ENCODE assay signal across 8 cellular contexts in genomic region chrX:14029425-14030247, GRCh38. TPM values are rescaled to one million over a fixed set of nuclear protein-coding genes. Genes with fewer than 3 reads are reported as not detected.
DNase-seq lines count a peak whose midpoint lies in the region; ATAC-seq, FAIRE-seq and TF ChIP-seq lines count a peak whose summit lies in the region.

GEMIN8 (minus strand) TSS chrX:14029892; CDS start chrX:14021478, 8,414 bp downstream.

- H3K27ac Mint-ChIP-seq in central memory CD8-positive, alpha-beta T cell (ENCODE audit: low read depth): peak within 1 kb of the TSS; percentile 99

- H3K27ac ChIP-seq in AG04450 (ENCODE audit: low read depth, low read length) (peak within 1 kb of the TSS; percentile 73), keratinocyte (ENCODE audit: control insufficient read depth, insufficient read depth, low read length) (peak within 1 kb of the TSS; percentile 91)

- peaks cover 28% of the 10 kb centered on the region for H3K4me1 ChIP-seq in keratinocyte (ENCODE audit: control insufficient read depth, extremely low read depth, insufficient read depth, low read length)

- H3K36me3 ChIP-seq in keratinocyte (ENCODE audit: control insufficient read depth in 2 of 2, extremely low read depth in 1 of 2, insufficient read depth in 2 of 2, low read length in 2 of 2): no peaks in the 10 kb centered on the region

- no peaks in the 10 kb centered on the region for H3K9me3 Mint-ChIP-seq in central memory CD8-positive, alpha-beta T cell

- H3K4me3 Mint-ChIP-seq in central memory CD8-positive, alpha-beta T cell: peak within 1 kb of the TSS; percentile 96

- ATAC-seq in GM18873 (IDR thresholded peaks at IDR 0.05; ENCODE audit: low FRiP score, unreplicated experiment): peak; percentile 76
- ATAC-seq in HG03159 (IDR thresholded peaks at IDR 0.05; ENCODE audit: unreplicated experiment): peak; percentile 80
- ATAC-seq in activated CD4-positive, CD25-positive, alpha-beta regulatory T cell treated with anti-CD3 and anti-CD28 coated beads, Interleukin-2, amount 50 U/mL, for 24 hours: peak; percentile 81 to 85
- ATAC-seq in central memory CD8-positive, alpha-beta T cell (replicated peaks; ENCODE audit: extremely low read depth, poor library complexity, severe bottlenecking): peak; percentile 96

- no peaks in the 10 kb centered on the region for H3K27me3 Mint-ChIP-seq in central memory CD8-positive, alpha-beta T cell

- H3K9me1 ChIP-seq in keratinocyte (ENCODE audit: control insufficient read depth, extremely low read depth, insufficient read depth, low read length): peaks cover 3% of the 10 kb centered on the region

- H3K9ac ChIP-seq in keratinocyte (ENCODE audit: control insufficient read depth, extremely low read depth, insufficient read depth, low read length): peak within 1 kb of the TSS; percentile 91

- no peak for TF ChIP-seq CTCF in AG04450 (IDR thresholded peaks at IDR 0.05; ENCODE audit: low read depth, low read length)
- TF ChIP-seq CTCF in keratinocyte (optimal IDR thresholded peaks at IDR 0.05 in 1 of 3, IDR thresholded peaks at IDR 0.05 in 1 of 3, conservative IDR thresholded peaks at IDR 0.05 in 1 of 3; ENCODE audit: extremely low read depth in 1 of 3, insufficient read depth in 2 of 3, low read length in 3 of 3): no peak

- peaks cover 8% of the 10 kb centered on the region for H3K4me1 Mint-ChIP-seq in central memory CD8-positive, alpha-beta T cell

- peaks cover 3% of the 10 kb centered on the region for H3K79me2 ChIP-seq in keratinocyte (ENCODE audit: control insufficient read depth, insufficient read depth, low read length)

- H3K27me3 ChIP-seq in AG04450 (ENCODE audit: control insufficient read depth, insufficient read depth, low read length): no peaks in the 10 kb centered on the region
- no peaks in the 10 kb centered on the region for H3K27me3 ChIP-seq in keratinocyte (ENCODE audit: control insufficient read depth, extremely low read depth, insufficient read depth, low read length)

- DNase-seq in AG04450 (ENCODE audit: low read depth, low spot score) (peak; percentile 67), NCI-H345 (lab: John Stamatoyannopoulos, UW) (peak; percentile 90), keratinocyte (ENCODE audit: low read depth, low spot score) (peak; percentile 63)
- peak; percentile 67 to 78 for DNase-seq in central memory CD8-positive, alpha-beta T cell (ENCODE audit: low spot score in 2 of 2)
- peak; percentile 66 to 76 for DNase-seq in stimulated activated CD4-positive, alpha-beta T cell treated with anti-CD3 and anti-CD28 coated beads, Interleukin-15, amount 100 ng/mL, for 1 hour (ENCODE audit: low read depth in 1 of 2, low spot score in 1 of 2)

- H3K4me2 ChIP-seq in keratinocyte (ENCODE audit: control insufficient read depth, extremely low read depth, insufficient read depth, low read depth, low read length): peak within 1 kb of the TSS; percentile 95

- dilution Hi-C loops in keratinocyte (cut with MboI; ENCODE audit: extremely low pct_ligation_motif_present, low sequenced_read_pairs): no loop called here

- H2AFZ ChIP-seq in keratinocyte (ENCODE audit: control insufficient read depth, low read length): peak within 1 kb of the TSS; percentile 77

- H3K36me3 Mint-ChIP-seq in central memory CD8-positive, alpha-beta T cell (ENCODE audit: insufficient read depth): peaks cover 3% of the 10 kb centered on the region

- no peaks in the 10 kb centered on the region for H3K9me3 ChIP-seq in AG04450 (ENCODE audit: control insufficient read depth, insufficient read depth, low read length)
- no peaks in the 10 kb centered on the region for H3K9me3 ChIP-seq in keratinocyte (ENCODE audit: control insufficient read depth, low read depth, low read length)

- CTCF ChIA-PET in AG04450 (lab: Charles Lee): interaction anchor here (1.4 to 1.8 kb wide), 2 partner anchors 523 to 525 kb away, joined by 3 to 11 read pairs; no protein-coding TSS in a partner anchor

- POLR2A ChIA-PET in AG04450 (lab: Yijun Ruan, JAX): interaction anchor here (0.6 to 1.0 kb wide), 4 partner anchors 253 to 910 kb away, joined by 3 to 12 read pairs (median 4); partner anchors contain the start of genes OFD1 and TRAPPC2

- H4K20me1 ChIP-seq in keratinocyte (ENCODE audit: control insufficient read depth, extremely low read depth, insufficient read depth, low read length): no peaks in the 10 kb centered on the region

- H3K4me3 ChIP-seq in AG04450 (ENCODE audit: low read depth, low read length) (peak within 1 kb of the TSS; percentile 64), keratinocyte (ENCODE audit: control insufficient read depth in 2 of 3, extremely low read depth in 1 of 3, insufficient read depth in 2 of 3, low read depth in 1 of 3, low read length in 3 of 3) (peak within 1 kb of the TSS; percentile 60 to 85 (median 83))

- FAIRE-seq in keratinocyte (lab: Jason Lieb, UNC): peak; percentile 64

RNA-seq across cellular contexts. Expression of gene GEMIN8, which starts in this region (rescaled TPM):
- 19.7 and 22.1 TPM in 2 replicates for polyA plus RNA-seq in AG04450 (2011; rRNA removed)
- 15.8 and 19.9 TPM in 2 replicates for polyA minus RNA-seq in AG04450 (2011; rRNA and poly(A)+ RNA removed)
- 36.4 to 38.8 TPM (median 37.9 TPM) in 3 replicates for polyA plus RNA-seq in keratinocyte
- polyA plus RNA-seq in keratinocyte (2011; ENCODE audit: low read depth): 36.3 TPM
- polyA plus RNA-seq in keratinocyte (2011; cell fraction: cytosol; rRNA removed): 30.2 and 39.9 TPM in 2 replicates
- polyA plus RNA-seq in keratinocyte (2011; cell fraction: nucleus; rRNA removed): 40.4 and 46.5 TPM in 2 replicates
- 20.5 and 23.9 TPM in 2 replicates for polyA plus RNA-seq in keratinocyte (2012; ENCODE audit: low replicate concordance)
- 25.3 to 40.8 TPM (median 35.4 TPM) in 3 replicates for polyA minus RNA-seq in keratinocyte
- polyA minus RNA-seq in keratinocyte (2011; cell fraction: cytosol; rRNA and poly(A)+ RNA removed): 18.6 TPM
- 10.6 and 15.8 TPM in 2 replicates for polyA minus RNA-seq in keratinocyte (2011; cell fraction: nucleus; rRNA and poly(A)+ RNA removed)

Comparison
In these comparisons a context has a peak if more than half of its experiments do, and no peak if none do; other contexts are left out.
1. Peak in every context shown above with its lines: DNase-seq, ATAC-seq, H3K4me3 ChIP-seq and H3K27ac ChIP-seq.